ENCODE assay signal across 8 cellular contexts in genomic region chr5:135466178-135467050, GRCh38. TPM values are rescaled to one million over a fixed set of nuclear protein-coding genes. Genes with fewer than 3 reads are reported as not detected.
DNase-seq lines count a peak whose midpoint lies in the region; ATAC-seq and TF ChIP-seq lines count a peak whose summit lies in the region.

No MANE protein-coding gene starts in this region.

- ATAC-seq in GM21515 (IDR thresholded peaks at IDR 0.05; ENCODE audit: unreplicated experiment) (peak; percentile 72), left cardiac atrium (peak; percentile 95 to 96)

- peak; percentile 35 to 58 (median 37) for DNase-seq in CD8-positive, alpha-beta memory T cell
- peak; percentile 77 for DNase-seq in MG63
- peak; percentile 66 for DNase-seq in SW480 (ENCODE audit: low spot score)
- peak; percentile 39 for DNase-seq in activated naive CD8-positive, alpha-beta T cell treated with anti-CD3 and anti-CD28 coated beads, Interleukin-2, amount 50 U/mL, for 16 hours (ENCODE audit: low read depth, low spot score)
- DNase-seq in left cardiac atrium, result peak; percentile 81
- DNase-seq in pulmonary artery endothelial cell (ENCODE audit: low read depth, low spot score), result peak; percentile 17
- DNase-seq in vagina (ENCODE audit: extremely low spot score in 2 of 2), result no peak

- H3K27ac ChIP-seq in CD8-positive, alpha-beta memory T cell (ENCODE audit: low read depth, low read length), result no peak overlapping the region
- H3K27ac ChIP-seq in vagina, result no peak overlapping the region

- peak overlapping the region in 1 of 8 donors; percentile 13 for H3K27ac Mint-ChIP-seq in CD8-positive, alpha-beta memory T cell

- intact Hi-C loops in left cardiac atrium (cut with DNase I) (loop anchor here in 1 of 2 donors (1.0 to 10.0 kb wide), 2 partner anchors 85 to 368 kb away; partner anchors contain the start of gene SLC25A48), vagina (cut with DNase I) (loop anchor here (5.0 kb wide), 1 partner anchor 86 kb away; no protein-coding TSS in a partner anchor)

- H3K4me1 Mint-ChIP-seq in CD8-positive, alpha-beta memory T cell, result peaks cover 5 to 15% (median 6%) of the 10 kb centered on the region in 3 donors

- peak overlapping the region in 5 of 7 donors; percentile 8 to 72 (median 59) for H3K4me3 Mint-ChIP-seq in CD8-positive, alpha-beta memory T cell

- POLR2A ChIA-PET in CD8-positive, alpha-beta memory T cell (lab: Charles Lee), result no interaction called here

- no peaks in the 10 kb centered on the region for H3K36me3 Mint-ChIP-seq in CD8-positive, alpha-beta memory T cell

- peaks cover 36 to 68% of the 10 kb centered on the region in 2 donors for H3K27me3 Mint-ChIP-seq in CD8-positive, alpha-beta memory T cell

- peaks cover 4% of the 10 kb centered on the region for H3K4me1 ChIP-seq in CD8-positive, alpha-beta memory T cell (ENCODE audit: insufficient read depth, low read length)
- H3K4me1 ChIP-seq in vagina, result no peaks in the 10 kb centered on the region

- H3K9me3 Mint-ChIP-seq in CD8-positive, alpha-beta memory T cell, result no peaks in the 10 kb centered on the region

- peaks cover 9% of the 10 kb centered on the region for H3K27me3 ChIP-seq in CD8-positive, alpha-beta memory T cell (ENCODE audit: insufficient read depth, low read length, poor library complexity, severe bottlenecking)
- H3K27me3 ChIP-seq in MG63, result 0 out of 2 replicates have a peak, but pooled peaks cover 2% of the 10 kb centered on the region
- no peaks in the 10 kb centered on the region for H3K27me3 ChIP-seq in vagina

- no peaks in the 10 kb centered on the region for H3K36me3 ChIP-seq in CD8-positive, alpha-beta memory T cell (ENCODE audit: insufficient read depth, low read length)
- H3K36me3 ChIP-seq in MG63 (no peaks in the 10 kb centered on the region), vagina (no peaks in the 10 kb centered on the region)

- H3K9me3 ChIP-seq in CD8-positive, alpha-beta memory T cell (ENCODE audit: low read length), result no peaks in the 10 kb centered on the region
- H3K9me3 ChIP-seq in MG63, result no peaks in the 10 kb centered on the region
- H3K9me3 ChIP-seq in vagina, result no peaks in the 10 kb centered on the region

- peak overlapping the region; percentile 49 for H3K4me3 ChIP-seq in CD8-positive, alpha-beta memory T cell (ENCODE audit: low read length)
- H3K4me3 ChIP-seq in MG63 (no peak overlapping the region), vagina (peak overlapping the region in 1 of 2 donors; percentile 32)

- CTCF ChIA-PET in CD8-positive, alpha-beta memory T cell (lab: Charles Lee), result interaction anchor here (0.7 to 3.7 kb wide), 7 partner anchors 9 to 102 kb away, joined by 3 to 20 read pairs (median 5); no protein-coding TSS in a partner anchor

- peak; percentile 60 to 89 (median 81) for TF ChIP-seq CTCF in vagina (IDR thresholded peaks at IDR 0.05)

- no peak for TF ChIP-seq POLR2A in vagina (IDR thresholded peaks at IDR 0.05)

RNA-seq across cellular contexts. Expression of gene TIFAB, which starts 14.3 kb away (rescaled TPM):
- not detected for total RNA-seq in CD8-positive, alpha-beta memory T cell
- polyA plus RNA-seq in CD8-positive, alpha-beta memory T cell, result not detected
- not detected in 2 replicates for total RNA-seq in MG63 (2014; rRNA removed; shearing (Covaris generic); ENCODE audit: low replicate concordance)
- total RNA-seq in left cardiac atrium, result not detected
- not detected in 2 replicates for total RNA-seq in pulmonary artery endothelial cell
- total RNA-seq in vagina, result not detected

RNA-seq across cellular contexts. Expression of gene DCANP1, which starts 19.3 kb away (rescaled TPM):
- not detected for total RNA-seq in CD8-positive, alpha-beta memory T cell
- polyA plus RNA-seq in CD8-positive, alpha-beta memory T cell, result not detected
- not detected in 2 replicates for total RNA-seq in MG63 (2014; rRNA removed; shearing (Covaris generic); ENCODE audit: low replicate concordance)
- total RNA-seq in left cardiac atrium (not detected), pulmonary artery endothelial cell (not detected in 2 replicates), vagina (not detected)

Comparison
In these comparisons a context has a peak if more than half of its experiments do, and no peak if none do; other contexts are left out.
1. DNase-seq: peak in CD8-positive, alpha-beta memory T cell (5 of 5), MG63 (single experiment), SW480 (single experiment), activated naive CD8-positive, alpha-beta T cell treated with anti-CD3 and anti-CD28 coated beads, Interleukin-2, amount 50 U/mL, for 16 hours (single experiment), left cardiac atrium (single experiment) and pulmonary artery endothelial cell (single experiment); none in vagina (0 of 2).